ENCODE assay signal across 8 cellular contexts in the genomic region with DNA sequence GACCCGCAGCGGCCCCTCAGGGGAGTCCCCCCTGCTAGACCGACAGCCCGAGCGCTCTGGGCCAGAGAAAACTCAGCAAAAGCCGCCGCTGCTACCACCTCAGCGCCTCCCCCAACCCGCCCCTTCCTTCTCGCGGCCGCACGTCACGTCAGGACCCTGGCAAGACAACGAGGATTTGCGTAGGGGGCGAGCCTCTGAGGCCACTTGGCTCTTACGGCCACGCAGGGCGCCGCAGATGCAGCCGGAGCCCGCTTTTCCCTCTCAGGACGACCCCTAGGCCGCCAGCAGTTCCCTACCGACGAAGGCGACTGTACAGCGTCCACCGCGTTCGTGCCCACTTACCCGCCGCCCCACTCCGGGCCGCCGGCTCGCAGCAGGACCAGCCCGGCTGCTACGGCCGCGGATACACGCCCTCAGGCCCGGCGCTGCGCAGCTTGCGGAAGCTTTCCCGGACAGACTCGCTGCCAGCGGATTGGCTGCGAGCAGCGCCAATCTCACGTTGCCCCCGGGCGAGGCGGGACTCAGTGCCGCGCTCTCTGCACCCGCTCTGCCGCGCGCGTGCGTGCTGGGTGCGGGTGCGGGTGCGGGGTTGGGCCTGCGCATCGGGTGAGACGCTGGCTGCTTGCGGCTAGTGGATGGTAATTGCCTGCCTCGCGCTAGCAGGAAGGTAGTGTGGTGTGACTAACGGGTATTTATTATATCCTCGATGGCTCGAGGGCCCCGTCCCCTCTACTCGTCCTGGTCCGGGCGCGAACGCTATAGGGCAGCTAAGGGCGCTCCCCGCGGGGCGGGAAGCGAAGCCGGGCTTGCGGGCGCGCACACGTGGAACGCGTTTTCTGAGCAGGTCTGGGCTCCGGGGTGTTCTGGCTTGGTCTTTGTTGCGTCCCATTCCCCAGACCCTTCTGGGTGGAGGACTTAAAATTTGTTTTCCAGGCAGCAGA. TPM values are rescaled to one million over a fixed set of nuclear protein-coding genes. Genes with fewer than 3 reads are reported as not detected.
DNase-seq lines count a peak whose midpoint lies in the region; ATAC-seq, FAIRE-seq and TF ChIP-seq lines count a peak whose summit lies in the region.

A gene with protein sequence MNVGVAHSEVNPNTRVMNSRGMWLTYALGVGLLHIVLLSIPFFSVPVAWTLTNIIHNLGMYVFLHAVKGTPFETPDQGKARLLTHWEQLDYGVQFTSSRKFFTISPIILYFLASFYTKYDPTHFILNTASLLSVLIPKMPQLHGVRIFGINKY (minus strand): TSS at position 413 of the 941 bp plus-strand sequence. CDS start 1,744 bp downstream, outside the sequence.
TSS of gene PMS1 (plus strand) at position 524 of the 941 bp plus-strand sequence. CDS start 7,360 bp downstream, outside the sequence.

- no peak for FAIRE-seq in RCC 7860 (lab: Jason Lieb, UNC)

- in situ Hi-C loops in GM23248 (cut with MboI), result no loop called here

- H2AFZ ChIP-seq in GM23248, result peak within 1 kb of the TSS; percentile 91
- H2AFZ ChIP-seq in Karpas-422 (ENCODE audit: low read length), result peak within 1 kb of the TSS; percentile 6; the same call in 1 of the 2 replicates

- peak; percentile 91 for ATAC-seq in activated T-cell treated with anti-CD3 and anti-CD28 coated beads, Interleukin-2, amount 50 U/mL, for 72 hours (replicated peaks in 1 of 2)

- no peaks in the 10 kb centered on the region for H3F3A ChIP-seq in DOHH2 (ENCODE audit: control insufficient read depth, insufficient read depth)
- H3F3A ChIP-seq in GM23248 (ENCODE audit: insufficient read depth), result peaks cover 24% of the 10 kb centered on the region

- peaks cover 54% of the 10 kb centered on the region for H3K4me1 Mint-ChIP-seq in activated T-cell treated with anti-CD3 and anti-CD28 coated beads, Interleukin-2, amount 50 U/mL, for 72 hours (ENCODE audit: low read depth)

- H3K27ac ChIP-seq in DOHH2 (ENCODE audit: low read depth, low read length) (peak within 1 kb of the TSS; percentile 73), GM23248 (peak within 1 kb of the TSS; percentile 75), Karpas-422 (ENCODE audit: low read length) (peak within 1 kb of the TSS; percentile 74), esophagus muscularis mucosa (replicated peaks in 1 of 4) (peak within 1 kb of the TSS; percentile 92 to 98 (median 93)), muscle layer of duodenum (ENCODE audit: low read length) (peak within 1 kb of the TSS; percentile 91)

- peak within 1 kb of the TSS; percentile 97 for H3K4me2 ChIP-seq in DOHH2 (ENCODE audit: low read length)
- peak within 1 kb of the TSS; percentile 95 for H3K4me2 ChIP-seq in GM23248 (ENCODE audit: unreplicated experiment)
- peak within 1 kb of the TSS; percentile 80 for H3K4me2 ChIP-seq in Karpas-422 (ENCODE audit: low read depth, low read length, poor library complexity, severe bottlenecking)

- TF ChIP-seq CTCF in DOHH2 (IDR thresholded peaks at IDR 0.05; ENCODE audit: low read depth, low read length, poor library complexity, severe bottlenecking) (no peak), esophagus muscularis mucosa (IDR thresholded peaks at IDR 0.05) (peak in 1 of 3 experiments; percentile 16)

- H3K27me3 ChIP-seq in DOHH2 (ENCODE audit: control insufficient read depth, low read length) (no peaks in the 10 kb centered on the region), GM23248 (replicated peaks; ENCODE audit: insufficient read depth) (no peaks in the 10 kb centered on the region), Karpas-422 (ENCODE audit: low read length) (no peaks in the 10 kb centered on the region), esophagus muscularis mucosa (no peaks in the 10 kb centered on the region), muscle layer of duodenum (ENCODE audit: low read depth, low read length) (no peaks in the 10 kb centered on the region)

- H3K4me1 ChIP-seq in DOHH2 (ENCODE audit: control insufficient read depth, low read length) (peaks cover 28% of the 10 kb centered on the region), GM23248 (ENCODE audit: insufficient read depth) (peaks cover 29% of the 10 kb centered on the region), Karpas-422 (ENCODE audit: low read length) (peaks cover 25% of the 10 kb centered on the region), esophagus muscularis mucosa (peaks cover 23 to 55% (median 50%) of the 10 kb centered on the region in 4 donors), muscle layer of duodenum (ENCODE audit: control insufficient read depth in 1 of 2, insufficient read depth in 2 of 2, low read length in 2 of 2) (peaks cover 5 to 23% of the 10 kb centered on the region in 2 donors)

- H4K20me1 ChIP-seq in DOHH2 (ENCODE audit: control insufficient read depth, insufficient read depth, low read depth, low read length) (no peaks in the 10 kb centered on the region), GM23248 (ENCODE audit: insufficient read depth) (no peaks in the 10 kb centered on the region), Karpas-422 (ENCODE audit: insufficient read depth, low read depth, low read length) (no peaks in the 10 kb centered on the region)

- no peaks in the 10 kb centered on the region for H3K9me3 Mint-ChIP-seq in activated T-cell treated with anti-CD3 and anti-CD28 coated beads, Interleukin-2, amount 50 U/mL, for 72 hours

- intact Hi-C loops in esophagus muscularis mucosa (cut with DNase I), result loop anchor here (5.0 kb wide), 1 partner anchor 122 kb away; the partner anchor contains the start of gene ASNSD1

- peak; percentile 99 for DNase-seq in GM23248
- DNase-seq in Karpas-422, result peak; percentile 98
- DNase-seq in RCC 7860 (ENCODE audit: low spot score), result peak; percentile 88
- DNase-seq in activated T-cell treated with anti-CD3 and anti-CD28 coated beads, Interleukin-2, amount 50 U/mL, for 72 hours, result peak; percentile 96 to 97
- DNase-seq in esophagus muscularis mucosa (ENCODE audit: extremely low spot score), result peak; percentile 97
- peak; percentile 84 for DNase-seq in stimulated activated CD8-positive, alpha-beta memory T cell treated with anti-CD3 and anti-CD28 coated beads, Interleukin-7, amount 100 ng/mL, for 24 hours (ENCODE audit: low read depth)

- peak within 1 kb of the TSS; percentile 96 for H3K27ac Mint-ChIP-seq in activated T-cell treated with anti-CD3 and anti-CD28 coated beads, Interleukin-2, amount 50 U/mL, for 72 hours

- H3K9me2 ChIP-seq in DOHH2 (replicated peaks; ENCODE audit: control insufficient read depth, low read length) (no peaks in the 10 kb centered on the region), GM23248 (ENCODE audit: insufficient read depth) (no peaks in the 10 kb centered on the region), Karpas-422 (replicated peaks; ENCODE audit: insufficient read depth, low read length) (no peaks in the 10 kb centered on the region)

- H3K79me2 ChIP-seq in DOHH2 (ENCODE audit: control insufficient read depth, low read length), result peaks cover 96% of the 10 kb centered on the region
- peaks cover 92% of the 10 kb centered on the region for H3K79me2 ChIP-seq in GM23248 (ENCODE audit: insufficient read depth)
- H3K79me2 ChIP-seq in Karpas-422 (ENCODE audit: low read length), result peaks cover 95% of the 10 kb centered on the region

- no peaks in the 10 kb centered on the region for H3K27me3 Mint-ChIP-seq in activated T-cell treated with anti-CD3 and anti-CD28 coated beads, Interleukin-2, amount 50 U/mL, for 72 hours (ENCODE audit: low read depth)

- H3K36me3 Mint-ChIP-seq in activated T-cell treated with anti-CD3 and anti-CD28 coated beads, Interleukin-2, amount 50 U/mL, for 72 hours (ENCODE audit: insufficient read depth in 2 of 2), result peaks cover 21 to 39% of the 10 kb centered on the region in 2 donors

- TF ChIP-seq EP300 in esophagus muscularis mucosa (IDR thresholded peaks at IDR 0.05), result no peak

- H3K4me3 ChIP-seq in DOHH2 (ENCODE audit: low read length) (peak within 1 kb of the TSS; percentile 99), GM23248 (peak within 1 kb of the TSS; percentile 92), Karpas-422 (ENCODE audit: low read length) (peak within 1 kb of the TSS; percentile 80), esophagus muscularis mucosa (peak within 1 kb of the TSS; percentile 70 to 87 (median 76)), muscle layer of duodenum (ENCODE audit: low read depth in 1 of 2, low read length in 2 of 2) (peak within 1 kb of the TSS; percentile 87 to 89)

- peak within 1 kb of the TSS; percentile 92 to 95 for H3K4me3 Mint-ChIP-seq in activated T-cell treated with anti-CD3 and anti-CD28 coated beads, Interleukin-2, amount 50 U/mL, for 72 hours

- H3K9me3 ChIP-seq in DOHH2 (ENCODE audit: control insufficient read depth, insufficient read depth, low read length) (no peaks in the 10 kb centered on the region), GM23248 (ENCODE audit: low read depth) (no peaks in the 10 kb centered on the region), Karpas-422 (ENCODE audit: low read length) (no peaks in the 10 kb centered on the region), esophagus muscularis mucosa (no peaks in the 10 kb centered on the region), muscle layer of duodenum (ENCODE audit: control insufficient read depth in 1 of 2, low read length in 2 of 2) (no peaks in the 10 kb centered on the region)

- H3K9ac ChIP-seq in GM23248, result peak within 1 kb of the TSS; percentile 85
- H3K9ac ChIP-seq in Karpas-422 (ENCODE audit: low read length), result peak within 1 kb of the TSS; percentile 84

- peak; percentile 60 for TF ChIP-seq POLR2A in esophagus muscularis mucosa (IDR thresholded peaks at IDR 0.05; ENCODE audit: low read depth)

- WGBS in GM23248 (ENCODE audit: low coverage in 1 of 2, low lambda C conversion rate in 2 of 2, missing lambda C conversion rate in 2 of 2), 2 experiments, result 1 to 2% methylated on average over 73 to 89 of the region's 96 CpGs
- 0% methylated on average over 41 of the region's 96 CpGs for WGBS in esophagus muscularis mucosa

- peaks cover 83% of the 10 kb centered on the region for H3K36me3 ChIP-seq in DOHH2 (ENCODE audit: control insufficient read depth, low read length)
- peaks cover 24% of the 10 kb centered on the region; the same call in 1 of the 2 replicates for H3K36me3 ChIP-seq in GM23248 (ENCODE audit: low read depth)
- peaks cover 47% of the 10 kb centered on the region for H3K36me3 ChIP-seq in Karpas-422 (ENCODE audit: insufficient read depth, low read length)
- H3K36me3 ChIP-seq in esophagus muscularis mucosa, result peaks cover 8 to 38% (median 17%) of the 10 kb centered on the region in 4 donors
- H3K36me3 ChIP-seq in muscle layer of duodenum (ENCODE audit: control insufficient read depth in 1 of 2, insufficient read depth in 2 of 2, low read length in 2 of 2), result peaks cover 7 to 11% of the 10 kb centered on the region in 2 donors

RNA-seq across cellular contexts. Expression of the first gene that starts in this region (rescaled TPM):
- 71.3 and 74.2 TPM in 2 replicates for total RNA-seq in GM23248 (2014; rRNA removed; shearing (Covaris generic))
- 133 and 150 TPM in 2 replicates for polyA plus RNA-seq in GM23248 (2016; fragmentation: Nextera tagmentation; extraction: Ambion mirVana)
- 132 and 223 TPM in 2 replicates for total RNA-seq in Karpas-422 (2014; rRNA removed; shearing (Covaris generic); ENCODE audit: low replicate concordance)
- total RNA-seq in activated T-cell treated with anti-CD3 and anti-CD28 coated beads, Interleukin-2, amount 50 U/mL, for 72 hours, result 100 to 1,000 TPM; 101 to 121 TPM
- 10 to 100 TPM; 25.4 to 60.2 (median 35.2) TPM for total RNA-seq in esophagus muscularis mucosa

RNA-seq across cellular contexts. Expression of gene PMS1, which starts in this region (rescaled TPM):
- total RNA-seq in GM23248 (2014; rRNA removed; shearing (Covaris generic)), result 18.2 and 18.7 TPM in 2 replicates
- polyA plus RNA-seq in GM23248 (2016; fragmentation: Nextera tagmentation; extraction: Ambion mirVana), result 22.2 and 22.3 TPM in 2 replicates
- total RNA-seq in Karpas-422 (2014; rRNA removed; shearing (Covaris generic); ENCODE audit: low replicate concordance), result 29.7 and 41.9 TPM in 2 replicates
- total RNA-seq in activated T-cell treated with anti-CD3 and anti-CD28 coated beads, Interleukin-2, amount 50 U/mL, for 72 hours, result 10 to 100 TPM; 37.9 to 52.7 TPM
- 10 to 100 TPM; 12.0 to 15.0 (median 12.8) TPM for total RNA-seq in esophagus muscularis mucosa

Comparison
In these comparisons a context has a peak if more than half of its experiments do, and no peak if none do; other contexts are left out.
1. Peak in every context shown above with its lines: DNase-seq, ATAC-seq, H3K4me3 ChIP-seq and H3K27ac ChIP-seq.